ENCODE assay signal across 19 cellular contexts in genomic region chr12:130992448-130992847, GRCh38. TPM values are rescaled to one million over a fixed set of nuclear protein-coding genes. Genes with fewer than 3 reads are reported as not detected.
DNase-seq lines count a peak whose midpoint lies in the region; TF ChIP-seq lines count a peak whose summit lies in the region.
"Had no signal": no experiment of that assay in that cellular context is flagged by ENCODE, and none has a peak within 500 bp of the region (broad histone marks: within the 10 kb centered on the region; RNA-seq: fewer than 3 reads in every experiment).

No MANE protein-coding gene starts in this region.

- no peak for TF ChIP-seq CTCF in HEK293 (tag by site-specific recombination; IDR thresholded peaks at IDR 0.05)
- TF ChIP-seq CTCF in SU-DHL-6 (IDR thresholded peaks at IDR 0.05; ENCODE audit: insufficient read depth, low read length, poor library complexity, severe bottlenecking) = no peak
- no peak for TF ChIP-seq CTCF in sigmoid colon (IDR thresholded peaks at IDR 0.05)
- TF ChIP-seq CTCF in CD14-positive monocyte (IDR thresholded peaks at IDR 0.05) = no peak

- WGBS in sigmoid colon, 2 donors = 15 to 36% methylated on average over 8 of the region's 8 CpGs

- H3K4me1 Mint-ChIP-seq in CD14-positive monocyte = peaks cover 3% of the 10 kb centered on the region
- H3K4me1 Mint-ChIP-seq: activated CD4-positive, alpha-beta T cell treated with anti-CD3 and anti-CD28 coated beads, Interleukin-2, amount 10 ng/mL, durations not matched to agents 7 days and 5 days had no signal

- peak overlapping the region; percentile 58 for H3K4me2 ChIP-seq in SU-DHL-6 (ENCODE audit: low read depth, low read length, poor library complexity, severe bottlenecking)

- DNase-seq in NCI-H1417 (lab: John Stamatoyannopoulos, UW) = peak in 2 of 3 experiments; percentile 14 to 74
- no peak for DNase-seq in NCI-H1417 treated with DMSO at 0.1 percent for 48 hours (lab: John Stamatoyannopoulos, UW)
- DNase-seq in sigmoid colon = peak; percentile 20
- DNase-seq in CD14-positive monocyte (ENCODE audit: low spot score) = no peak
- DNase-seq in activated CD8-positive, alpha-beta memory T cell treated with anti-CD3 and anti-CD28 coated beads for 24 hours = no peak
- no peak for DNase-seq in activated CD4-positive, CD25-positive, alpha-beta regulatory T cell treated with anti-CD3 and anti-CD28 coated beads, Interleukin-2, amount 50 U/mL, for 72 hours
- DNase-seq: activated CD4-positive, alpha-beta T cell treated with anti-CD3 and anti-CD28 coated beads, Interleukin-2, amount 10 ng/mL, durations not matched to agents 7 days and 5 days; activated CD8-positive, alpha-beta memory T cell treated with anti-CD3 and anti-CD28 coated beads, Interleukin-2, amount 50 U/mL, for 48 hours; activated naive CD4-positive, alpha-beta T cell treated with Interleukin-2 at 50 U/mL for 16 hours; H7; islet precursor cell; mesendoderm; NK-92 treated with Interleukin-12 subunit alpha and Interleukin-12 subunit beta, amount 100 ng/mL, for 24 hours had no signal

- peak overlapping the region; percentile 3 for H2AFZ ChIP-seq in SU-DHL-6 (ENCODE audit: low read depth, low read length, severe bottlenecking)

- no peaks in the 10 kb centered on the region for H3K9me2 ChIP-seq in SU-DHL-6 (replicated peaks; ENCODE audit: insufficient read depth, low read length)

- no peaks in the 10 kb centered on the region for H4K20me1 ChIP-seq in SU-DHL-6 (ENCODE audit: low read depth, low read length)

- H3K4me3 ChIP-seq in HEK293 (ENCODE audit: low read depth, low read length) = no peak overlapping the region
- H3K4me3 ChIP-seq in SU-DHL-6 (ENCODE audit: insufficient read depth, low read length, poor library complexity, severe bottlenecking) = no peak overlapping the region
- H3K4me3 ChIP-seq in sigmoid colon = no peak overlapping the region
- H3K4me3 ChIP-seq: ascending aorta, tibial nerve had no signal

- POLR2A ChIA-PET in HEK293 (lab: Yijun Ruan, JAX) = no interaction called here

- H3K9me3 ChIP-seq in HEK293 (ENCODE audit: control insufficient read depth, insufficient read depth, low read depth, low read length) (no peaks in the 10 kb centered on the region), SU-DHL-6 (ENCODE audit: insufficient read depth, low read length) (no peaks in the 10 kb centered on the region), sigmoid colon (no peaks in the 10 kb centered on the region)
- H3K9me3 ChIP-seq: ascending aorta, tibial nerve had no signal

- intact Hi-C loops in sigmoid colon (cut with DNase I) (no loop called here), CD14-positive monocyte (cut with micrococcal nuclease) (no loop called here)

- no peak for TF ChIP-seq POLR2A in sigmoid colon (IDR thresholded peaks at IDR 0.05)

- H3K27me3 ChIP-seq in SU-DHL-6 (ENCODE audit: low read length) = no peaks in the 10 kb centered on the region
- no peaks in the 10 kb centered on the region for H3K27me3 ChIP-seq in sigmoid colon
- H3K27me3 ChIP-seq: ascending aorta, tibial nerve had no signal

- H3K27ac Mint-ChIP-seq in CD14-positive monocyte = no peak overlapping the region
- H3K27ac Mint-ChIP-seq: activated CD4-positive, alpha-beta T cell treated with anti-CD3 and anti-CD28 coated beads, Interleukin-2, amount 10 ng/mL, durations not matched to agents 7 days and 5 days; nephron; progenitor cell of endocrine pancreas had no signal

- H3K79me2 ChIP-seq in SU-DHL-6 (ENCODE audit: insufficient read depth, low read length) = no peaks in the 10 kb centered on the region

- TF ChIP-seq EP300 in sigmoid colon (IDR thresholded peaks at IDR 0.05) = no peak

- peaks cover 15% of the 10 kb centered on the region for H3F3A ChIP-seq in SU-DHL-6 (ENCODE audit: insufficient read depth)

- H3K27ac ChIP-seq in HEK293 (ENCODE audit: extremely low read depth, low read depth, low read length) = no peak overlapping the region
- peak overlapping the region; percentile 91 for H3K27ac ChIP-seq in SU-DHL-6 (ENCODE audit: low read depth, low read length)
- H3K27ac ChIP-seq in sigmoid colon = no peak overlapping the region
- H3K27ac ChIP-seq: ascending aorta had no signal

- peaks cover 0 to 7% (median 2%) of the 10 kb centered on the region in 7 donors for H3K9me3 Mint-ChIP-seq in CD14-positive monocyte
- H3K9me3 Mint-ChIP-seq: activated CD4-positive, alpha-beta T cell treated with anti-CD3 and anti-CD28 coated beads, Interleukin-2, amount 10 ng/mL, durations not matched to agents 7 days and 5 days had no signal

- H3K36me3 ChIP-seq in HEK293 (ENCODE audit: control insufficient read depth in 2 of 2, insufficient read depth in 1 of 2, low read length in 2 of 2) (no peaks in the 10 kb centered on the region), SU-DHL-6 (ENCODE audit: low read length) (no peaks in the 10 kb centered on the region), sigmoid colon (peaks cover 0 to 7% (median 0%) of the 10 kb centered on the region in 4 donors)

- peaks cover 31 to 50% of the 10 kb centered on the region in 2 donors for H3K36me3 Mint-ChIP-seq in CD14-positive monocyte

- CTCF ChIA-PET in HEK293 (lab: Yijun Ruan, JAX) = no interaction called here

- H3K4me3 Mint-ChIP-seq in CD14-positive monocyte = no peak overlapping the region
- H3K4me3 Mint-ChIP-seq: activated CD4-positive, alpha-beta T cell treated with anti-CD3 and anti-CD28 coated beads, Interleukin-2, amount 10 ng/mL, durations not matched to agents 7 days and 5 days; nephron had no signal

- peak overlapping the region; percentile 30 for H3K9ac ChIP-seq in SU-DHL-6 (ENCODE audit: low read length)

- H3K27me3 Mint-ChIP-seq in CD14-positive monocyte (ENCODE audit: low read depth in 3 of 3) = peaks cover 6 to 19% (median 19%) of the 10 kb centered on the region in 3 donors

- no peaks in the 10 kb centered on the region for H3K4me1 ChIP-seq in HEK293 (ENCODE audit: control insufficient read depth, insufficient read depth, low read length)
- no peaks in the 10 kb centered on the region for H3K4me1 ChIP-seq in sigmoid colon
- H3K4me1 ChIP-seq: ascending aorta had no signal

TF ChIP-seq in HEK293, 187 proteins besides CTCF, POLR2A, EP300 and RAD21:
- no peak for TF ChIP-seq ZNF2 (tag by site-specific recombination; IDR thresholded peaks at IDR 0.05)
- peak; percentile 42 for TF ChIP-seq ZIC2 (tag by site-specific recombination; IDR thresholded peaks at IDR 0.05)
- no peak for TF ChIP-seq ZNF555 (tag by site-specific recombination; conservative IDR thresholded peaks at IDR 0.05)
- TF ChIP-seq SCRT2 (tag by site-specific recombination; IDR thresholded peaks at IDR 0.05) = 0 out of 2 replicates have a peak, but pooled peaks have one; percentile 20
- TF ChIP-seq ZNF600 (tag by site-specific recombination; IDR thresholded peaks at IDR 0.05) = no peak

RNA-seq across cellular contexts. Expression of gene ADGRD1, which starts 38.7 kb away (rescaled TPM):
- 10 to 100 TPM in 3 of 4 donors, 1 to 10 TPM in 1; 7.2 to 22.5 (median 14.2) TPM for total RNA-seq in sigmoid colon
- 1 to 10 TPM in 2 of 3 donors, under 1 TPM in 1; 0.46 to 3.8 (median 3.0) TPM for polyA plus RNA-seq in sigmoid colon
- polyA plus RNA-seq in CD14-positive monocyte = 1 to 10 TPM; 4.7 to 4.9 TPM

Comparison
In these comparisons a context has a peak if more than half of its experiments do, and no peak if none do; other contexts are left out.
1. DNase-seq: peak in NCI-H1417 (2 of 3) and sigmoid colon (single experiment); none in NCI-H1417 treated with DMSO at 0.1 percent for 48 hours (single experiment), CD14-positive monocyte (single experiment), activated CD8-positive, alpha-beta memory T cell treated with anti-CD3 and anti-CD28 coated beads for 24 hours (single experiment) and activated CD4-positive, CD25-positive, alpha-beta regulatory T cell treated with anti-CD3 and anti-CD28 coated beads, Interleukin-2, amount 50 U/mL, for 72 hours (single experiment).